ENCODE assay signal across 33 cellular contexts in the genomic region with DNA sequence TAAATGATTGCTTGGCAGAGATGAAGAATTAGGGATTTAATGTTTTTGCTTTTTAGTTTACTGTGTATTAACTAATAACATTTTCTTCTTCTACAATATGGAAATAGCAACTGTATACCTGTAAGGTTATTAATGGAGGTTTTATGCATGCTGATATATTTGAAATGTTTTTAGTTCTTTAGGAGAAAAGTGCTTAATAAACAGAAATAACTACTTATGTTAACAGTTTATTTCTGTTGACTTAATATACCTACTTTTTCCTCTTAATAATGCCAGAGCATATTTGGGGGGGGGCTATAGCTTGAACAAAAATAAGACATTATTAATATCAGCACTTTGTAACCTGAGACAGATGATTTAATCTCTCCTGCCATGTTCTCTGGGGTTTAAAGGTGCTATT. TPM values are rescaled to one million over a fixed set of nuclear protein-coding genes. Genes with fewer than 3 reads are reported as not detected.
"Had no signal": no experiment of that assay in that cellular context is flagged by ENCODE, and none has a peak within 500 bp of the region (broad histone marks: within the 10 kb centered on the region; RNA-seq: fewer than 3 reads in every experiment).

No MANE protein-coding gene starts in this region.

- H3K4me3 ChIP-seq: MG63, PC-9, SJSA1, SK-N-MC had no signal

- H3K27ac Mint-ChIP-seq: T-cell had no signal

- H3K27me3 Mint-ChIP-seq: T-cell had no signal

- H3K9me3 ChIP-seq: SJSA1 had no signal

- H3K4me3 Mint-ChIP-seq: T-cell had no signal

- H3K27ac ChIP-seq: PC-9, RWPE1, SJSA1, SK-N-MC had no signal

- DNase-seq: Kasumi-1, MG63, NCI-H1048, NCI-H1092 treated with DMSO at 0.1 percent for 48 hours, NCI-H1105 treated with DMSO at 0.1 percent for 48 hours, NCI-H1417, NCI-H1436, NCI-H146, NCI-H1694, NCI-H187, NCI-H1930, NCI-H2029 treated with DMSO at 0.1 percent for 48 hours, NCI-H2081 treated with DMSO at 0.1 percent for 48 hours, NCI-H2107, NCI-H2171, NCI-H226, NCI-H446 treated with DMSO at 0.1 percent for 48 hours, NCI-H510A, NCI-H526, NCI-H69, NCI-H748 treated with DMSO at 0.1 percent for 48 hours, NCI-H82, PC-9, Right ventricle myocardium superior, SHP77 treated with DMSO at 0.1 percent for 48 hours, T-cell had no signal

- H3K4me1 Mint-ChIP-seq: T-cell had no signal

- FAIRE-seq: RCC 7860 had no signal

- H3K36me3 Mint-ChIP-seq: T-cell had no signal

- H3K36me3 ChIP-seq: MG63, SJSA1 had no signal

- H3K4me1 ChIP-seq: SJSA1 had no signal

- H3K4me2 ChIP-seq: PC-9 had no signal

- ATAC-seq: Panc1, SK-N-SH treated with all-trans-retinoic acid at 6 μM for 48 hours, T-cell had no signal

- H3K27me3 ChIP-seq: MG63, SJSA1 had no signal

- H2AFZ ChIP-seq: PC-9 had no signal

RNA-seq across cellular contexts. Expression of gene PLCB4, which starts 33.6 kb away (rescaled TPM):
- total RNA-seq: OCI-LY7 had no signal
